8 cellular contexts compared by ENCODE assay signal in the genomic region with DNA sequence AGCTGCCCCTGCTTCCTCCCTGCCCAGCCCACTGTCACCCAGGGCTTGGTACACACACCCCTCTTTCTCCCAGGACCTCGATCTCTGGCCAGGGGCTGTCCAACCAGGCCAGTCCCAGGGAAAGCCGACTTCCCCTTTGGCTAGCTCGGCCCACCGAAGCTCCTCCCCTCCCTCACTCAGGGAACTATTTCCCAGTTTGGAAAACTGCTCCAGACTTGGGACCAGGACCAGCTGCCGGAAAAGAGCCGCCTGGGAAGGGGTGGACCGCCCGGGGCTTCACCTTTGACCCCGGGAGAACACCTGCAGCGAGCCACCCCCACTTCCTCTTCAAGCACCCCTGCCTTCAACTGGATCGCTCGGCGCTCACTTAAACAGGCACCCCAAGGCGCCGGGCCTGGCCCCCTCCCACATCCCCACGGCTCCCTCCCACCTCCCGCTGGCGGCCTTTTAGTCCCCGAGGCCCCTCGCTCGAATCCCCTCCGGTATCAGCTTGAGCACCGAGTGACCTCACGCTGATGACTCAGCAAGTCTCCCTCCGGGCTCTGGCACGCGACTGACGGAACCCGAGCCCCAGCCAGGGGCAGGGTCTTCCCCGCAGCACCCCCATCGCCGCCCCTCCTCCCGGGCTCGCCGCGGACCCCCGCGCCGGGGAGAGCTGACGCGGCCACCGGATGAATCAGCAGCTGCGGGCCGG. TPM values are rescaled to one million over a fixed set of nuclear protein-coding genes. Genes with fewer than 3 reads are reported as not detected.
A peak's percentile ranks its signal among the peaks of the same experiment; 100 is the strongest.
DNase-seq lines count a peak whose midpoint lies in the region; TF ChIP-seq lines count a peak whose summit lies in the region.

No MANE protein-coding gene starts in this region.

- peak; percentile 22 for TF ChIP-seq POLR2A in GM18951 (IDR thresholded peaks at IDR 0.05; ENCODE audit: extremely low read depth, insufficient read depth, insufficient read length)

- H3K27ac ChIP-seq in HUES48 (ENCODE audit: low read depth, low read length) (peak overlapping the region; percentile 88), left ventricle myocardium inferior (replicated peaks) (peak overlapping the region; percentile 91), rectal smooth muscle tissue (ENCODE audit: low read depth, low read length) (peak overlapping the region; percentile 91)

- H3K27me3 ChIP-seq in HUES48 (ENCODE audit: control insufficient read depth, insufficient read depth, low read length), result peaks cover 12% of the 10 kb centered on the region; the same call in 1 of the 2 replicates
- H3K27me3 ChIP-seq in left ventricle myocardium inferior (ENCODE audit: low read depth), result peaks cover 12% of the 10 kb centered on the region
- no peaks in the 10 kb centered on the region for H3K27me3 ChIP-seq in rectal smooth muscle tissue (ENCODE audit: control insufficient read depth, insufficient read depth, low read length)

- H3K4me1 ChIP-seq in HUES48 (ENCODE audit: control insufficient read depth, insufficient read depth, low read length) (peaks cover 32% of the 10 kb centered on the region), left ventricle myocardium inferior (peaks cover 69% of the 10 kb centered on the region), rectal smooth muscle tissue (ENCODE audit: control insufficient read depth, insufficient read depth, low read length) (peaks cover 20% of the 10 kb centered on the region)

- H3K9ac ChIP-seq in HUES48 (ENCODE audit: low read depth, low read length) (peak overlapping the region; percentile 50), rectal smooth muscle tissue (ENCODE audit: low read length) (peak overlapping the region; percentile 61)

- DNase-seq in AG08395 (ENCODE audit: low spot score), result peak; percentile 86
- DNase-seq in SW480 (ENCODE audit: low spot score), result peak; percentile 72
- DNase-seq in amygdala (lab: John Stamatoyannopoulos, UW), result peak in 35 of 56 donors; percentile 15 to 82 (median 41)
- DNase-seq in left ventricle myocardium inferior, result peak; percentile 81
- no peak for DNase-seq in NCI-H1930 (lab: John Stamatoyannopoulos, UW)

- in situ Hi-C loops in GM18951 (cut with MboI; ENCODE audit: low sequenced_read_pairs, unreplicated experiment), result no loop called here

- intact Hi-C loops in left ventricle myocardium inferior (cut with micrococcal nuclease), result no loop called here

- no peaks in the 10 kb centered on the region for H3K9me3 ChIP-seq in HUES48 (ENCODE audit: control insufficient read depth, insufficient read depth, low read length)
- no peaks in the 10 kb centered on the region for H3K9me3 ChIP-seq in left ventricle myocardium inferior (replicated peaks)

- peak overlapping the region; percentile 66 for H3K4me3 ChIP-seq in HUES48 (ENCODE audit: low read depth, low read length)
- H3K4me3 ChIP-seq in left ventricle myocardium inferior, result peak overlapping the region; percentile 93
- H3K4me3 ChIP-seq in rectal smooth muscle tissue (ENCODE audit: low read length), result peak overlapping the region; percentile 89

- TF ChIP-seq CTCF in left ventricle myocardium inferior (IDR thresholded peaks at IDR 0.05; ENCODE audit: borderline replicate concordance), result no peak

- peaks cover 13% of the 10 kb centered on the region for H3K36me3 ChIP-seq in HUES48 (ENCODE audit: control insufficient read depth, insufficient read depth, low read length)
- peaks cover 12% of the 10 kb centered on the region for H3K36me3 ChIP-seq in left ventricle myocardium inferior
- peaks cover 11% of the 10 kb centered on the region for H3K36me3 ChIP-seq in rectal smooth muscle tissue (ENCODE audit: control insufficient read depth, insufficient read depth, low read length)

RNA-seq across cellular contexts. Expression of a gene that starts 0.9 kb away (rescaled TPM):
- 24.3 TPM for total RNA-seq in left ventricle myocardium inferior

RNA-seq across cellular contexts. Expression of a gene that starts 8.6 kb away (rescaled TPM):
- total RNA-seq in left ventricle myocardium inferior, result 8.5 TPM

RNA-seq across cellular contexts. Expression of a gene that starts 10.5 kb away (rescaled TPM):
- 3.8 TPM for total RNA-seq in left ventricle myocardium inferior

RNA-seq across cellular contexts. Expression of a gene that starts 15.4 kb away (rescaled TPM):
- 48.1 TPM for total RNA-seq in left ventricle myocardium inferior

RNA-seq across cellular contexts. Expression of a gene that starts 20.4 kb away (rescaled TPM):
- total RNA-seq in left ventricle myocardium inferior, result 7.2 TPM

Comparison
In these comparisons a context has a peak if more than half of its experiments do, and no peak if none do; other contexts are left out.
1. DNase-seq: peak in AG08395 (single experiment), SW480 (single experiment), amygdala (35 of 56) and left ventricle myocardium inferior (single experiment); none in NCI-H1930 (0 of 2).
2. Peak in every context shown above with its lines, with median percentiles within 50 percentile points of each other: H3K27ac ChIP-seq and H3K4me3 ChIP-seq.